ENCODE assay signal across 14 cellular contexts in the genomic region with DNA sequence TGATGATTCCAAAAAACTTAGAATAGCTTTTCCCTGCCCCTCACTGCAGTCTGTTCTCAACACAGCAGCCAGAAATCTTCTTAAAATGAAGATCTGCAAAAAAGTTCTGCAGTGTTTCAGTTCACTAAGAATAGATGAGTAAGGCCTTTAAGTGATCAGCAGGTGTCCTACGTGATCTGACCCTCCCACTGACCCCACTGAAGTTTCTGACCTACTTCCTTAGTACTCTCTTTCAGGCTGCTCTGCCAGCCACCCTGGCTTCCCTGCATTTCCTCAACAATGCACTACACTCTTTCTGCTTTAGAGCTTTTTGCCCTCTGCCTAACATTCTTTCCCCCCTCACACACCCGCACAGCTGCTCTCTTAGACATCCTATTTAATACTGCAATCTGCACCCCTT.
A peak's percentile ranks its signal among the peaks of the same experiment; 100 is the strongest.
DNase-seq lines count a peak whose midpoint lies in the region; ATAC-seq and TF ChIP-seq lines count a peak whose summit lies in the region.
"Had no signal": no experiment of that assay in that cellular context is flagged by ENCODE, and none has a peak within 500 bp of the region (broad histone marks: within the 10 kb centered on the region; RNA-seq: fewer than 3 reads in every experiment).

No MANE protein-coding gene starts in this region.

- no peak overlapping the region for H3K9ac ChIP-seq in H9 (ENCODE audit: extremely low read depth, insufficient read length, low read length)

- no CpG with 5 or more reads among the region's 2 CpGs for WGBS in H9 (ENCODE audit: extremely low coverage, insufficient read length, low lambda C conversion rate)
- 90 to 99% (median 97%) methylated on average over 2 of the region's 2 CpGs for WGBS in ovary, 3 donors
- WGBS in heart right ventricle, 2 donors = 96 to 97% methylated on average over 2 of the region's 2 CpGs

- H2BK12ac ChIP-seq in H9 (ENCODE audit: insufficient read length, low read depth, low read length) = no peak overlapping the region

- H2BK5ac ChIP-seq in H9 (ENCODE audit: insufficient read length, low read length) = no peak overlapping the region

- no peaks in the 10 kb centered on the region for H3K27me3 Mint-ChIP-seq in H9 (ENCODE audit: low read depth)
- H3K27me3 Mint-ChIP-seq in IgD-negative memory B cell = no peaks in the 10 kb centered on the region
- H3K27me3 Mint-ChIP-seq in neural crest cell (ENCODE audit: low read depth) = no peaks in the 10 kb centered on the region
- no peaks in the 10 kb centered on the region for H3K27me3 Mint-ChIP-seq in stimulated activated naive CD8-positive, alpha-beta T cell treated with anti-CD3 and anti-CD28 coated beads, Interleukin-15, amount 100 ng/mL, for 72 hours

- H3K4me1 Mint-ChIP-seq in H9 = peaks cover 4 to 9% of the 10 kb centered on the region in 2 experiments
- peaks cover 5 to 8% (median 5%) of the 10 kb centered on the region in 3 donors for H3K4me1 Mint-ChIP-seq in IgD-negative memory B cell
- peaks cover 11% of the 10 kb centered on the region for H3K4me1 Mint-ChIP-seq in neural crest cell
- peaks cover 6% of the 10 kb centered on the region for H3K4me1 Mint-ChIP-seq in stimulated activated naive CD8-positive, alpha-beta T cell treated with anti-CD3 and anti-CD28 coated beads, Interleukin-15, amount 100 ng/mL, for 72 hours

- ATAC-seq in GM19043 (IDR thresholded peaks at IDR 0.05; ENCODE audit: low read depth, unreplicated experiment) (peak; percentile 71), heart right ventricle (no peak)
- ATAC-seq in stimulated activated naive CD8-positive, alpha-beta T cell treated with anti-CD3 and anti-CD28 coated beads, Interleukin-15, amount 100 ng/mL, for 72 hours = no peak

- H3K36me3 ChIP-seq in ovary (no peaks in the 10 kb centered on the region), heart right ventricle (peaks cover 0 to 12% (median 0%) of the 10 kb centered on the region in 9 donors)
- H3K36me3 ChIP-seq: transverse colon had no signal

- H3K27ac ChIP-seq in H9 (ENCODE audit: insufficient read length, low read depth, low read length) (no peak overlapping the region), ovary (no peak overlapping the region), heart right ventricle (no peak overlapping the region)
- H3K27ac ChIP-seq: transverse colon had no signal

- H3K4me3 ChIP-seq in ovary = no peak overlapping the region
- H3K4me3 ChIP-seq in heart right ventricle = no peak overlapping the region
- H3K4me3 ChIP-seq: smooth muscle cell, transverse colon had no signal

- no peak overlapping the region for H3K4ac ChIP-seq in H9 (ENCODE audit: low read depth, low read length)

- H3K9me3 ChIP-seq in H9 (ENCODE audit: control insufficient read depth, low read depth, low read length) = no peaks in the 10 kb centered on the region
- no peaks in the 10 kb centered on the region for H3K9me3 ChIP-seq in ovary
- no peaks in the 10 kb centered on the region for H3K9me3 ChIP-seq in heart right ventricle
- H3K9me3 ChIP-seq: transverse colon had no signal

- no peaks in the 10 kb centered on the region for H3K79me1 ChIP-seq in H9 (ENCODE audit: insufficient read depth, low read depth, low read length, poor library complexity, severe bottlenecking)

- H2BK20ac ChIP-seq in H9 (ENCODE audit: low read depth, low read length, poor library complexity, severe bottlenecking) = no peak overlapping the region

- DNase-seq in H9 = peak; percentile 28
- no peak for DNase-seq in neural crest cell (ENCODE audit: low read depth, low spot score)
- DNase-seq in middle frontal gyrus (ENCODE audit: extremely low spot score, low spot score) = no peak
- no peak for DNase-seq in ovary
- DNase-seq in heart right ventricle = no peak
- no peak for DNase-seq in stimulated activated naive CD8-positive, alpha-beta T cell treated with anti-CD3 and anti-CD28 coated beads, Interleukin-15, amount 100 ng/mL, for 72 hours
- DNase-seq: activated gamma-delta T cell treated with Interleukin-2 at 50 U/mL for 16 hours, GF-D8, NCI-H1092, NCI-H446 treated with DMSO at 0.1 percent for 48 hours, transverse colon had no signal

- H4K5ac ChIP-seq in H9 (ENCODE audit: insufficient read length, low read depth, low read length) = no peak overlapping the region

- H3K23me2 ChIP-seq in H9 (ENCODE audit: insufficient read length, low read depth, low read length, poor library complexity, severe bottlenecking) = no peaks in the 10 kb centered on the region

- H3K4me3 Mint-ChIP-seq in H9 (peak overlapping the region in 1 of 2 experiments; percentile 7; a peak in 2 of 5 replicates), IgD-negative memory B cell (no peak overlapping the region), neural crest cell (no peak overlapping the region)
- H3K4me3 Mint-ChIP-seq in stimulated activated naive CD8-positive, alpha-beta T cell treated with anti-CD3 and anti-CD28 coated beads, Interleukin-15, amount 100 ng/mL, for 72 hours = no peak overlapping the region

- H3K14ac ChIP-seq in H9 (ENCODE audit: insufficient read depth, low read length) = no peak overlapping the region

- intact Hi-C loops in ovary (cut with DNase I) (no loop called here), heart right ventricle (cut with DNase I) (no loop called here)

- H3K79me2 ChIP-seq in H9 (ENCODE audit: insufficient read depth, low read length) = no peaks in the 10 kb centered on the region

- no peak overlapping the region for H3K4me2 ChIP-seq in H9 (ENCODE audit: insufficient read depth, insufficient read length, low read length)
- H3K4me2 ChIP-seq: smooth muscle cell had no signal

- H4K8ac ChIP-seq in H9 (replicated peaks; ENCODE audit: insufficient read length, low read depth, low read length) = no peak overlapping the region

- peaks cover 2 to 7% (median 3%) of the 10 kb centered on the region in 3 experiments; a peak in 5 of 7 replicates for H3K36me3 Mint-ChIP-seq in H9 (ENCODE audit: insufficient read depth in 1 of 3, low read depth in 3 of 3)
- H3K36me3 Mint-ChIP-seq in IgD-negative memory B cell = peaks cover 12% of the 10 kb centered on the region
- peaks cover 13% of the 10 kb centered on the region for H3K36me3 Mint-ChIP-seq in neural crest cell (ENCODE audit: low read depth)

- peak overlapping the region in 1 of 3 experiments; percentile 50; a peak in 2 of 7 replicates for H3K27ac Mint-ChIP-seq in H9
- H3K27ac Mint-ChIP-seq in IgD-negative memory B cell = peak overlapping the region in 2 of 3 donors; percentile 8 to 33
- H3K27ac Mint-ChIP-seq in neural crest cell (ENCODE audit: unreplicated experiment) = peak overlapping the region; percentile 5
- H3K27ac Mint-ChIP-seq in stimulated activated naive CD8-positive, alpha-beta T cell treated with anti-CD3 and anti-CD28 coated beads, Interleukin-15, amount 100 ng/mL, for 72 hours = peak overlapping the region in 1 of 2 donors; percentile 84

- no peak overlapping the region for H4K91ac ChIP-seq in H9 (ENCODE audit: insufficient read length, low read depth, low read length)

- no peak overlapping the region for H3K18ac ChIP-seq in H9 (ENCODE audit: insufficient read length, low read depth, low read length)

- H2BK120ac ChIP-seq in H9 (ENCODE audit: low read depth, low read length, poor library complexity, severe bottlenecking) = no peak overlapping the region

- TF ChIP-seq POLR2A in ovary (IDR thresholded peaks at IDR 0.05) = no peak

- no peak overlapping the region for H2AK5ac ChIP-seq in H9 (ENCODE audit: insufficient read length, low read length)

- no peak overlapping the region for H2BK15ac ChIP-seq in H9 (ENCODE audit: low read depth, low read length)

- TF ChIP-seq CTCF in H9 (conservative IDR thresholded peaks at IDR 0.05) (no peak), neural crest cell (conservative IDR thresholded peaks at IDR 0.05) (no peak), ovary (IDR thresholded peaks at IDR 0.05) (no peak), heart right ventricle (IDR thresholded peaks at IDR 0.05) (no peak)

- no peaks in the 10 kb centered on the region for H3K27me3 ChIP-seq in H9 (ENCODE audit: insufficient read depth, low read length)
- no peaks in the 10 kb centered on the region for H3K27me3 ChIP-seq in ovary
- no peaks in the 10 kb centered on the region for H3K27me3 ChIP-seq in heart right ventricle
- H3K27me3 ChIP-seq: transverse colon had no signal

- no peak overlapping the region for H3K56ac ChIP-seq in H9 (ENCODE audit: insufficient read length, low read depth, low read length)

- no peak for TF ChIP-seq EP300 in ovary (IDR thresholded peaks at IDR 0.05)

- H2AFZ ChIP-seq in H9 (ENCODE audit: low read length) = no peak overlapping the region

- H4K20me1 ChIP-seq in H9 (ENCODE audit: control insufficient read depth, insufficient read depth, insufficient read length) = no peaks in the 10 kb centered on the region

- peaks cover 3% of the 10 kb centered on the region; the same call in 1 of the 2 replicates for H3K4me1 ChIP-seq in H9 (ENCODE audit: insufficient read depth, low read length)
- H3K4me1 ChIP-seq in ovary (ENCODE audit: insufficient read depth) = no peaks in the 10 kb centered on the region
- H3K4me1 ChIP-seq in heart right ventricle = no peaks in the 10 kb centered on the region
- H3K4me1 ChIP-seq: transverse colon had no signal

- H3K23ac ChIP-seq in H9 (ENCODE audit: insufficient read length, low read depth, low read length) = no peak overlapping the region

- H3T11ph ChIP-seq in H9 (ENCODE audit: low read length) = no peak overlapping the region

- H3K9me3 Mint-ChIP-seq in H9 (no peaks in the 10 kb centered on the region), IgD-negative memory B cell (peaks cover 0 to 2% (median 0%) of the 10 kb centered on the region in 3 donors), neural crest cell (peaks cover 4% of the 10 kb centered on the region)
- peaks cover 0 to 6% of the 10 kb centered on the region in 2 donors for H3K9me3 Mint-ChIP-seq in stimulated activated naive CD8-positive, alpha-beta T cell treated with anti-CD3 and anti-CD28 coated beads, Interleukin-15, amount 100 ng/mL, for 72 hours
